In the genomic region with DNA sequence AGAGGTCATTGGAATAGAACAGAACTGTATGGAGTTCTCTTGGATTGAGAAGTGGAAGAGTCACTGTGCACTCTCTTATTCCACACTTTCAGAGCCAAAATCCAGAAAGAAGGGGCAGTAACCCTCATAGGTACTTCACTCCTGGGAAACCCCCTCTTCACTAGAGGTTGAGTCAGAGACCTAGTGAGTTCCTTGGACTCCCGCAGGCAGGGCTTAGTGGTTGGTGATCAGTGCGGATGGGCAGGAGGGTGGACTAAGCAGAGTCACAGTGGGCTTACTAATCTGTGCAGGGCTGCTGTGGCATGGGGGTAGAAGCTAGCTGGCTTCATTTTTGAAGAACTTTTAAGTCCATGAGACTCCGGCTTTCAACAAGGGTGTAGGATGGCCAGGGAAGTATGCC, we compare ENCODE assay signal across 25 cellular contexts.
"Had no signal": no experiment of that assay in that cellular context is flagged by ENCODE, and none has a peak within 500 bp of the region (broad histone marks: within the 10 kb centered on the region; RNA-seq: fewer than 3 reads in every experiment).

No MANE protein-coding gene starts in this region.

- H3K9me2 ChIP-seq: SK-N-SH had no signal

- H3K4me1 ChIP-seq: adrenal gland, SJCRH30 had no signal

- H3K27me3 Mint-ChIP-seq: activated CD4-positive, alpha-beta memory T cell treated with anti-CD3 and anti-CD28 coated beads for 36 hours; activated CD4-positive, alpha-beta T cell treated with anti-CD3 and anti-CD28 coated beads, Interleukin-2, amount 10 ng/mL, durations not matched to agents 24 days and 14 days had no signal

- H3K27ac Mint-ChIP-seq: activated CD4-positive, alpha-beta memory T cell treated with anti-CD3 and anti-CD28 coated beads for 36 hours; activated CD4-positive, alpha-beta T cell treated with anti-CD3 and anti-CD28 coated beads, Interleukin-2, amount 10 ng/mL, durations not matched to agents 24 days and 14 days; WTC11 had no signal

- H3K36me3 Mint-ChIP-seq: activated CD4-positive, alpha-beta memory T cell treated with anti-CD3 and anti-CD28 coated beads for 36 hours; WTC11 had no signal

- H3K27ac ChIP-seq: adrenal gland, breast epithelium, Peyer's patch, RWPE1, SJCRH30 had no signal

- DNase-seq: activated CD4-positive, alpha-beta memory T cell treated with anti-CD3 and anti-CD28 coated beads for 36 hours; activated CD4-positive, alpha-beta T cell treated with anti-CD3 and anti-CD28 coated beads, Interleukin-2, amount 10 ng/mL, durations not matched to agents 24 days and 14 days; activated CD4-positive, CD25-positive, alpha-beta regulatory T cell treated with anti-CD3 and anti-CD28 coated beads, Interleukin-2, amount 50 U/mL, for 72 hours; activated CD8-positive, alpha-beta memory T cell treated with anti-CD3 and anti-CD28 coated beads for 24 hours; activated gamma-delta T cell; activated naive CD4-positive, alpha-beta T cell treated with anti-CD3 and anti-CD28 coated beads, Interleukin-2, amount 50 U/mL, for 16 hours; activated naive CD8-positive, alpha-beta T cell treated with anti-CD3 and anti-CD28 coated beads, Interleukin-2, amount 10 ng/mL, durations not matched to agents 7 days and 5 days; activated T-cell treated with anti-CD3 and anti-CD28 coated beads, Interleukin-2, amount 50 U/mL, for 4 hours; adrenal gland; aorta; caudate nucleus; NCI-H1105 treated with DMSO at 0.1 percent for 48 hours; NCI-H1436 treated with DMSO at 0.1 percent for 48 hours; NCI-H187; NCI-H2081; NCI-H446; NCI-H524; Peyer's patch; Right ventricle myocardium superior; SJCRH30; SK-N-SH; T-helper 9 cell had no signal

- H3K9ac ChIP-seq: SK-N-SH had no signal

- H3K4me3 Mint-ChIP-seq: activated CD4-positive, alpha-beta memory T cell treated with anti-CD3 and anti-CD28 coated beads for 36 hours; activated CD4-positive, alpha-beta T cell treated with anti-CD3 and anti-CD28 coated beads, Interleukin-2, amount 10 ng/mL, durations not matched to agents 24 days and 14 days; activated naive CD8-positive, alpha-beta T cell treated with anti-CD3 and anti-CD28 coated beads, Interleukin-2, amount 10 ng/mL, durations not matched to agents 7 days and 5 days; activated T-cell treated with anti-CD3 and anti-CD28 coated beads, Interleukin-2, amount 50 U/mL, for 4 hours; WTC11 had no signal

- H3K4me3 ChIP-seq: adrenal gland, breast epithelium, Peyer's patch, SJCRH30 had no signal

- H3K9me3 Mint-ChIP-seq: activated CD4-positive, alpha-beta memory T cell treated with anti-CD3 and anti-CD28 coated beads for 36 hours; activated T-cell treated with anti-CD3 and anti-CD28 coated beads, Interleukin-2, amount 50 U/mL, for 4 hours; WTC11 had no signal

- H3K27me3 ChIP-seq: adrenal gland, breast epithelium, Peyer's patch, SJCRH30 had no signal

- H3K4me2 ChIP-seq: SK-N-SH had no signal

- H3K36me3 ChIP-seq: adrenal gland, breast epithelium, Peyer's patch, SJCRH30 had no signal

- H3K9me3 ChIP-seq: adrenal gland, breast epithelium, Peyer's patch, SJCRH30, SK-N-SH had no signal
